Comparison of ENCODE assay signal across 14 cellular contexts in the genomic region with DNA sequence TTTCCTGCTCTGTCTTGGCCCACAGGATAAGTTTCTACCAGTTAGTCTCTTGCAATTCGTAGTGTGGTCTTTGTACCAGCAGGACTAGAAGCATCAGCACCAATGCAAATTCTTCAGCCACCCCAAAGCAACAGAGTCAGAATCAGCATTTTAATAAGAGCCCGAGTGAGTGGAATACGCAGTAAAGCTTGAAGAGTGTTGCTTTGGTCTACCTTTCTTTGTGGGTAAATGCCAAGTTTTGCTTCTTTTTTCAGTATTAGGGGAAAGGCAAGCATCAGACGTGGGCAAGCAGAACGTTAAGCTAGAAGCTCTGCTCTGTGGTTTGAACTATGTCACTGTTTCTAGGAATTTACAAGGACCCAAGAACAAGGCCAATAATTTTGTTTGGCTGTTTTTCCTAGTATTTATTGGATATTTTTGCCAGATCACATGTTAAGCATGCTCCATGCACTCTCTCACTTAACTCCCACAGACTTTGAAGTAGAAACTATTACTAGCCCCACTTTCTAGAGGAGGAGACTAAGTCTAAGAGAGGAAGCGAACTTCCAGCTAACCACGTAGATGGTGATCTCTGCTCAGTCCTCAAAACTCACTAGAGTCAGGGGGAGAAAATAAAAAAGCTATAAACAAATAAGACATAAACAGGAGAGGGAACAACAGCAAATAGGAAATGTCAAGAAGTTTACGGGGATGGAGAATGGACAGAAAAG.
DNase-seq lines count a peak whose midpoint lies in the region; ATAC-seq and TF ChIP-seq lines count a peak whose summit lies in the region.
"Had no signal": no experiment of that assay in that cellular context is flagged by ENCODE, and none has a peak within 500 bp of the region (broad histone marks: within the 10 kb centered on the region; RNA-seq: fewer than 3 reads in every experiment).

No MANE protein-coding gene starts in this region.

- H3K27ac Mint-ChIP-seq in MCF 10A (ENCODE audit: low read depth, unreplicated experiment), result no peak overlapping the region
- H3K27ac Mint-ChIP-seq: activated naive CD4-positive, alpha-beta T cell treated with anti-CD3 and anti-CD28 coated beads, Interleukin-2, amount 50 U/mL, for 72 hours; T-cell had no signal

- H3K4me2 ChIP-seq in mammary epithelial cell (ENCODE audit: insufficient read depth, low read depth, low read length) (no peak overlapping the region), mesenchymal stem cell (ENCODE audit: low read length, poor library complexity, severe bottlenecking) (no peak overlapping the region)

- H2BK12ac ChIP-seq in mesenchymal stem cell (ENCODE audit: low read length in 2 of 2), result no peak overlapping the region

- dilution Hi-C loops in mammary epithelial cell (cut with HindIII; ENCODE audit: low sequenced_read_pairs), result no loop called here

- no peak overlapping the region for H4K8ac ChIP-seq in mesenchymal stem cell (ENCODE audit: low read length)

- H3K9ac ChIP-seq in mammary epithelial cell (ENCODE audit: insufficient read depth, low read length) (no peak overlapping the region), mesenchymal stem cell (ENCODE audit: low read length) (no peak overlapping the region)

- no peak overlapping the region for H2AK5ac ChIP-seq in mesenchymal stem cell (ENCODE audit: low read length, severe bottlenecking)

- WGBS in mammary epithelial cell (ENCODE audit: low coverage, missing lambda C conversion rate), result 64% methylated on average over 7 of the region's 8 CpGs
- 82% methylated on average over 6 of the region's 8 CpGs for WGBS in mesenchymal stem cell

- H3K4me3 Mint-ChIP-seq in MCF 10A (ENCODE audit: unreplicated experiment), result no peak overlapping the region
- H3K4me3 Mint-ChIP-seq: T-cell had no signal

- H2BK5ac ChIP-seq in mesenchymal stem cell (ENCODE audit: low read depth, low read length, poor library complexity, severe bottlenecking), result no peak overlapping the region

- H3K4ac ChIP-seq in mesenchymal stem cell (ENCODE audit: low read depth in 1 of 2, low read length in 2 of 2), result no peak overlapping the region

- no peak overlapping the region for H3K14ac ChIP-seq in mesenchymal stem cell (ENCODE audit: low read length in 2 of 2)

- H3K18ac ChIP-seq in mesenchymal stem cell (ENCODE audit: low read depth in 1 of 2, low read length in 2 of 2), result no peak overlapping the region

- peak; percentile 1 for TF ChIP-seq CTCF in MCF 10A (IDR thresholded peaks at IDR 0.05; ENCODE audit: unreplicated experiment)
- TF ChIP-seq CTCF in mammary epithelial cell (conservative IDR thresholded peaks at IDR 0.05 in 1 of 2, IDR thresholded peaks at IDR 0.05 in 1 of 2; ENCODE audit: extremely low read depth in 1 of 2, insufficient read depth in 1 of 2, low read depth in 1 of 2, low read length in 2 of 2), result no peak
- peak; percentile 13 for TF ChIP-seq CTCF in RWPE2 (IDR thresholded peaks at IDR 0.05; ENCODE audit: poor library complexity, severe bottlenecking)

- H2AFZ ChIP-seq in mammary epithelial cell (ENCODE audit: low read depth, low read length), result no peak overlapping the region
- no peak overlapping the region for H2AFZ ChIP-seq in mesenchymal stem cell (ENCODE audit: low read depth, low read length)

- H3K27me3 Mint-ChIP-seq in MCF 10A (ENCODE audit: insufficient read depth, unreplicated experiment), result peaks cover 30% of the 10 kb centered on the region

- CTCF ChIA-PET in MCF 10A (lab: Yijun Ruan, JAX) (interaction anchor here (0.5 to 2.3 kb wide), 26 partner anchors 9 to 553 kb away, joined by 3 to 9 read pairs (median 4); no protein-coding TSS in a partner anchor), mammary epithelial cell (lab: Charles Lee; ENCODE audit: low non-redundant PET) (interaction anchor here (0.7 to 0.8 kb wide), 2 partner anchors 335 to 541 kb away, joined by 3 read pairs; no protein-coding TSS in a partner anchor)

- H3K4me1 ChIP-seq in mammary epithelial cell (ENCODE audit: insufficient read depth, low read length) (peaks cover 10% of the 10 kb centered on the region), RWPE2 (ENCODE audit: insufficient read depth, poor library complexity, severe bottlenecking) (peaks cover 7% of the 10 kb centered on the region), mesenchymal stem cell (ENCODE audit: control insufficient read depth, insufficient read depth, low read depth, low read length) (peaks cover 7% of the 10 kb centered on the region)

- no peaks in the 10 kb centered on the region for H3K36me3 Mint-ChIP-seq in MCF 10A (ENCODE audit: insufficient read depth, unreplicated experiment)
- H3K36me3 Mint-ChIP-seq: T-cell had no signal

- H3K23ac ChIP-seq in mesenchymal stem cell (ENCODE audit: low read length in 2 of 2), result no peak overlapping the region

- no peaks in the 10 kb centered on the region for H3K79me1 ChIP-seq in mesenchymal stem cell (replicated peaks; ENCODE audit: low read length, poor library complexity, severe bottlenecking)

- no peaks in the 10 kb centered on the region for H3K9me3 Mint-ChIP-seq in MCF 10A (ENCODE audit: unreplicated experiment)
- H3K9me3 Mint-ChIP-seq: T-cell had no signal

- intact Hi-C loops in MCF 10A (cut with micrococcal nuclease), result loop anchor here (1.0 kb wide), 2 partner anchors 311 to 391 kb away; no protein-coding TSS in a partner anchor
- intact Hi-C loops in mammary epithelial cell (cut with micrococcal nuclease), result loop anchor here (1.0 to 5.0 kb wide), 5 partner anchors 311 to 554 kb away; no protein-coding TSS in a partner anchor

- no peaks in the 10 kb centered on the region for H3K9me3 ChIP-seq in mammary epithelial cell (replicated peaks; ENCODE audit: insufficient read depth, low read length)
- no peaks in the 10 kb centered on the region for H3K9me3 ChIP-seq in RWPE2 (ENCODE audit: severe bottlenecking)
- H3K9me3 ChIP-seq in mesenchymal stem cell (ENCODE audit: control insufficient read depth, low read length), result no peaks in the 10 kb centered on the region
- H3K9me3 ChIP-seq: spleen had no signal

- ATAC-seq in HG02610 (IDR thresholded peaks at IDR 0.05; ENCODE audit: unreplicated experiment), result peak; percentile 36
- no peak for ATAC-seq in RWPE2 (ENCODE audit: low read depth)
- ATAC-seq: T-cell had no signal

- H4K91ac ChIP-seq in mesenchymal stem cell (ENCODE audit: low read length), result no peak overlapping the region

- H3K27me3 ChIP-seq in mammary epithelial cell (ENCODE audit: insufficient read depth, low read length) (peaks cover 5% of the 10 kb centered on the region), RWPE2 (ENCODE audit: insufficient read depth, poor library complexity, severe bottlenecking) (no peaks in the 10 kb centered on the region), mesenchymal stem cell (ENCODE audit: control insufficient read depth in 1 of 2, insufficient read depth in 1 of 2, low read length in 2 of 2) (peaks cover 3 to 11% of the 10 kb centered on the region in 2 experiments)
- H3K27me3 ChIP-seq: spleen had no signal

- H4K20me1 ChIP-seq in mammary epithelial cell (ENCODE audit: insufficient read depth, low read length), result no peaks in the 10 kb centered on the region

- H2BK15ac ChIP-seq in mesenchymal stem cell (ENCODE audit: low read depth, poor library complexity, severe bottlenecking), result no peak overlapping the region

- H3K79me2 ChIP-seq in mammary epithelial cell (ENCODE audit: insufficient read depth, low read length), result no peaks in the 10 kb centered on the region

- no peak overlapping the region for H3K4me3 ChIP-seq in mammary epithelial cell (replicated peaks in 1 of 3; ENCODE audit: insufficient read depth in 1 of 3, low read depth in 2 of 3, low read length in 3 of 3)
- no peak overlapping the region for H3K4me3 ChIP-seq in RWPE2 (ENCODE audit: severe bottlenecking)
- no peak overlapping the region for H3K4me3 ChIP-seq in mesenchymal stem cell (ENCODE audit: insufficient read depth in 1 of 2, low read depth in 1 of 2, low read length in 2 of 2)
- H3K4me3 ChIP-seq: spleen had no signal

- POLR2A ChIA-PET in MCF 10A (lab: Yijun Ruan, JAX), result no interaction called here

- no peak for DNase-seq in MCF 10A (ENCODE audit: unreplicated experiment)
- no peak for DNase-seq in mammary epithelial cell
- DNase-seq in RWPE2 (ENCODE audit: low spot score), result no peak
- DNase-seq in effector CD8-positive, alpha-beta T cell (lab: John Stamatoyannopoulos, UW), result no peak
- DNase-seq in activated CD4-positive, CD25-positive, alpha-beta regulatory T cell treated with anti-CD3 and anti-CD28 coated beads, Interleukin-2, amount 50 U/mL, for 72 hours, result no peak
- DNase-seq in NCI-H1105 (lab: John Stamatoyannopoulos, UW), result no peak
- DNase-seq in mesenchymal stem cell, result no peak
- DNase-seq: activated CD4-positive, alpha-beta T cell treated with anti-CD3 and anti-CD28 coated beads, Interleukin-2, amount 50 U/mL, for 4 hours; DMS79 treated with DMSO at 0.1 percent for 48 hours; NCI-H2029; spleen; T-cell had no signal

- H3K27ac ChIP-seq in mammary epithelial cell (ENCODE audit: insufficient read depth, low read depth, low read length), result no peak overlapping the region
- H3K27ac ChIP-seq in RWPE2 (ENCODE audit: poor library complexity, severe bottlenecking), result no peak overlapping the region
- H3K27ac ChIP-seq in mesenchymal stem cell (ENCODE audit: low read length, poor library complexity, severe bottlenecking), result no peak overlapping the region
- H3K27ac ChIP-seq: spleen had no signal

- H3K4me1 Mint-ChIP-seq in MCF 10A (ENCODE audit: insufficient read depth, unreplicated experiment), result peaks cover 35% of the 10 kb centered on the region

- H2BK120ac ChIP-seq in mesenchymal stem cell (ENCODE audit: low read depth, low read length), result no peak overlapping the region

- BruUV-seq in MCF 10A (replicated peaks; lab: Mats Ljungman, UMichigan) (no TSS peak), mammary epithelial cell (replicated peaks; lab: Mats Ljungman, UMichigan) (no TSS peak)

- in situ Hi-C loops in mammary epithelial cell (cut with MboI; ENCODE audit: low sequenced_read_pairs in 2 of 2), result loop anchor here (10.0 to 25.0 kb wide), 2 partner anchors 304 to 311 kb away; no protein-coding TSS in a partner anchor

- no peaks in the 10 kb centered on the region for H3K36me3 ChIP-seq in mammary epithelial cell (ENCODE audit: insufficient read depth, low read length)
- no peaks in the 10 kb centered on the region for H3K36me3 ChIP-seq in RWPE2 (ENCODE audit: low read depth)
- H3K36me3 ChIP-seq in mesenchymal stem cell (ENCODE audit: control insufficient read depth in 1 of 2, insufficient read depth in 2 of 2, low read depth in 1 of 2, low read length in 2 of 2), result no peaks in the 10 kb centered on the region
- H3K36me3 ChIP-seq: spleen had no signal

Comparison
In these comparisons a context has a peak if more than half of its experiments do, and no peak if none do; other contexts are left out.
1. CTCF ChIP-seq: peak in MCF 10A (single experiment) and RWPE2 (single experiment); none in mammary epithelial cell (0 of 2).